In the genomic region with DNA sequence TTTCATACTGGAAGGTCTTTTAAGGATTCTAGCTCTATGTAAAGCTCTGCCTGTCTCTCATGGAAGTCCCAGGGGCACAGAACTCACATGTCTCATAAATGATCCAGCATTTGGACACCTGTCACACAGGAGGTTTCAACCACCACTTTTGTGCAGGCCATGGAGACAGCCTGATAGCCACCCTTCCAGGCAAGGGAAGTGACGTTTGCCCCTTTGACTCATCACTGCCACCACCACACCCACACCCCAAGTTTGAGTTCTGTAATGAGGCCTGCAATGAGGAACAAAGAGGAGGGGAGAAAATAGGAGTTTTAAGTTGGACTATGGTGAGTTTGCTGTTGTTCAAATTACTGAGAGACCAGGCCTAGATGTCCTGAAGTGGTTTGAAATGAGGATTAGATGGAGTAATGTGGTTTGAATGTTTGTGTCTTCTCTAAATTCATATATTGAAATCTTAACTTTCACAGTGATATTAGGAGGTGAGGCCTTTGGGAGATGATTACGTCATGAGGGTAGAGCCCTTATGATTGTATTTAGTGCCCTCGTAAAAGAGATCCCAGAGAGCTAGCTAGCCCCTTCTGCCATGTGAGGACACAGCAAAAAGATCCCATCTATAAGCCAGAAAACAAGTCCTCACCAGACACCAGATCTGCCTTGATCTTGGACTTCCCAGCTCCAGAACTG, we compare ENCODE assay signal across 15 cellular contexts.
DNase-seq lines count a peak whose midpoint lies in the region; ATAC-seq and TF ChIP-seq lines count a peak whose summit lies in the region.
"Had no signal": no experiment of that assay in that cellular context is flagged by ENCODE, and none has a peak within 500 bp of the region (broad histone marks: within the 10 kb centered on the region; RNA-seq: fewer than 3 reads in every experiment).

No MANE protein-coding gene starts in this region.

- no TSS peak for BruUV-seq in Calu3 (replicated peaks; lab: Mats Ljungman, UMichigan)

- DNase-seq in Calu3 = no peak
- no peak for DNase-seq in stomach
- no peak for DNase-seq in NCI-H226
- DNase-seq: activated naive CD4-positive, alpha-beta T cell treated with anti-CD3 and anti-CD28 coated beads, Interleukin-2, amount 10 ng/mL, durations not matched to agents 7 days and 5 days; glutamatergic neuron; left cardiac atrium; NCI-H2081 treated with DMSO at 0.1 percent for 48 hours; NK-92 treated with Interleukin-12 subunit alpha and Interleukin-12 subunit beta, amount 100 ng/mL, for 24 hours; sigmoid colon had no signal

- no peaks in the 10 kb centered on the region for H3K27me3 Mint-ChIP-seq in Calu3 (ENCODE audit: unreplicated experiment)
- H3K27me3 Mint-ChIP-seq: activated naive CD4-positive, alpha-beta T cell treated with anti-CD3 and anti-CD28 coated beads, Interleukin-2, amount 10 ng/mL, durations not matched to agents 7 days and 5 days had no signal

- H3K4me3 Mint-ChIP-seq in Calu3 (ENCODE audit: low read depth, unreplicated experiment) = no peak overlapping the region
- H3K4me3 Mint-ChIP-seq: activated naive CD4-positive, alpha-beta T cell treated with anti-CD3 and anti-CD28 coated beads, Interleukin-2, amount 10 ng/mL, durations not matched to agents 7 days and 5 days; CD14-positive monocyte had no signal

- no peak for TF ChIP-seq EP300 in stomach (IDR thresholded peaks at IDR 0.05)

- H3K9me3 Mint-ChIP-seq in Calu3 (ENCODE audit: low read depth, unreplicated experiment) = peaks cover 2% of the 10 kb centered on the region
- H3K9me3 Mint-ChIP-seq: activated naive CD4-positive, alpha-beta T cell treated with anti-CD3 and anti-CD28 coated beads, Interleukin-2, amount 10 ng/mL, durations not matched to agents 7 days and 5 days had no signal

- H3K4me3 ChIP-seq in stomach = no peak overlapping the region
- H3K4me3 ChIP-seq: sigmoid colon had no signal

- H3K36me3 ChIP-seq in stomach = no peaks in the 10 kb centered on the region
- H3K36me3 ChIP-seq: sigmoid colon had no signal

- intact Hi-C loops in Calu3 (cut with micrococcal nuclease; ENCODE audit: unreplicated experiment) = no loop called here
- intact Hi-C loops in stomach (cut with DNase I; ENCODE audit: low total_unique reads) = no loop called here

- ATAC-seq in GM18511 (IDR thresholded peaks at IDR 0.05; ENCODE audit: unreplicated experiment) (peak; percentile 87), GM19455 (IDR thresholded peaks at IDR 0.05; ENCODE audit: unreplicated experiment) (peak; percentile 64), HG02852 (IDR thresholded peaks at IDR 0.05; ENCODE audit: unreplicated experiment) (peak; percentile 87), HG03469 (IDR thresholded peaks at IDR 0.05; ENCODE audit: unreplicated experiment) (peak; percentile 76)
- ATAC-seq in activated CD4-positive, CD25-positive, alpha-beta regulatory T cell treated with anti-CD3 and anti-CD28 coated beads, Interleukin-2, amount 50 U/mL, for 24 hours = no peak
- ATAC-seq: left cardiac atrium had no signal

- no peaks in the 10 kb centered on the region for H3K27me3 ChIP-seq in stomach
- H3K27me3 ChIP-seq: sigmoid colon had no signal

- TF ChIP-seq POLR2A in stomach (IDR thresholded peaks at IDR 0.05) = no peak

- H3K27ac ChIP-seq in stomach = no peak overlapping the region

- TF ChIP-seq CTCF in Calu3 (IDR thresholded peaks at IDR 0.05; ENCODE audit: unreplicated experiment) (no peak), stomach (IDR thresholded peaks at IDR 0.05) (no peak)

- no peaks in the 10 kb centered on the region for H3K4me1 ChIP-seq in stomach

- no peaks in the 10 kb centered on the region for H3K9me3 ChIP-seq in stomach
- H3K9me3 ChIP-seq: sigmoid colon had no signal

- WGBS in stomach, 5 donors = 84 to 92% (median 88%) methylated on average over 3 of the region's 3 CpGs

- CTCF ChIA-PET in Calu3 (lab: Charles Lee) = no interaction called here

- no peaks in the 10 kb centered on the region for H3K4me1 Mint-ChIP-seq in Calu3 (ENCODE audit: low read depth, unreplicated experiment)
- H3K4me1 Mint-ChIP-seq: activated naive CD4-positive, alpha-beta T cell treated with anti-CD3 and anti-CD28 coated beads, Interleukin-2, amount 10 ng/mL, durations not matched to agents 7 days and 5 days; CD14-positive monocyte had no signal

- no peaks in the 10 kb centered on the region for H3K36me3 Mint-ChIP-seq in Calu3 (ENCODE audit: insufficient read depth, unreplicated experiment)
- H3K36me3 Mint-ChIP-seq: activated naive CD4-positive, alpha-beta T cell treated with anti-CD3 and anti-CD28 coated beads, Interleukin-2, amount 10 ng/mL, durations not matched to agents 7 days and 5 days; CD14-positive monocyte had no signal

- H3K27ac Mint-ChIP-seq in Calu3 (ENCODE audit: unreplicated experiment) = no peak overlapping the region
- H3K27ac Mint-ChIP-seq: activated naive CD4-positive, alpha-beta T cell treated with anti-CD3 and anti-CD28 coated beads, Interleukin-2, amount 10 ng/mL, durations not matched to agents 7 days and 5 days; CD14-positive monocyte had no signal

Comparison
In these comparisons a context has a peak if more than half of its experiments do, and no peak if none do; other contexts are left out.
1. ATAC-seq: peak in GM18511 (single experiment), GM19455 (single experiment), HG02852 (single experiment) and HG03469 (single experiment); none in activated CD4-positive, CD25-positive, alpha-beta regulatory T cell treated with anti-CD3 and anti-CD28 coated beads, Interleukin-2, amount 50 U/mL, for 24 hours (0 of 2).